Comparison of ENCODE assay signal across 14 cellular contexts in the genomic region with DNA sequence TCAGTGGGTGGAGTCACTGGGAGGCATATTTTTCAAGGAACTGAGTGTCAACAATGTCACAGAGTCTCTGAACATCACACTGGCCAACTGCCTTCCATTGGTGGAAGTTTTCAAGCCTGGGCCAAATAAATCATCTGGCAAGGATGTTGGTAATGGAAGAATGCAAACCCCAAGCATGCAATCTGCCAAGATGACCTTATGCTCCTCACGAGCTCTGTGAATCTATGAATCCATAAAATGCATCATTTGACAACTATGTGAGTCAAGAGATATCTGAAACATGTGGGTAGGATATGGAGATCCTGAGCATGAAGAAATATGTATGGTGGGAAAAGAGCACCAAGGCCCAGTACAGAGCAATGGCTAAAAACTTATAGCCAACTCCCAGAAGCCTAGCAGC.
DNase-seq lines count a peak whose midpoint lies in the region; ATAC-seq, FAIRE-seq and TF ChIP-seq lines count a peak whose summit lies in the region.
"Had no signal": no experiment of that assay in that cellular context is flagged by ENCODE, and none has a peak within 500 bp of the region (broad histone marks: within the 10 kb centered on the region; RNA-seq: fewer than 3 reads in every experiment).

No MANE protein-coding gene starts in this region.

- H3K27ac ChIP-seq in VCaP (peak overlapping the region; percentile 70; the same call in 1 of the 2 replicates), adrenal gland (no peak overlapping the region)
- H3K27ac ChIP-seq: lower lobe of right lung, WERI-Rb-1 had no signal

- H3K4me1 Mint-ChIP-seq in T-helper 17 cell = peaks cover 4% of the 10 kb centered on the region
- H3K4me1 Mint-ChIP-seq in naive thymus-derived CD8-positive, alpha-beta T cell = no peaks in the 10 kb centered on the region

- no peak for FAIRE-seq in urothelium cell line (lab: Jason Lieb, UNC)
- FAIRE-seq: A204.1 had no signal

- no peaks in the 10 kb centered on the region for H3K4me1 ChIP-seq in adrenal gland (replicated peaks in 1 of 2)
- H3K4me1 ChIP-seq: lower lobe of right lung had no signal

- intact Hi-C loops in left ventricle myocardium superior (cut with micrococcal nuclease) = no loop called here
- intact Hi-C loops in Right ventricle myocardium superior (cut with DNase I) = no loop called here
- intact Hi-C loops in adrenal gland (cut with DNase I) = no loop called here

- DNase-seq in left ventricle myocardium superior = no peak
- DNase-seq in Right ventricle myocardium superior = no peak
- DNase-seq in foreskin fibroblast = peak; percentile 50 to 81
- peak; percentile 26 for DNase-seq in urothelium cell line (ENCODE audit: low spot score)
- DNase-seq in T-helper 17 cell = no peak
- no peak for DNase-seq in adrenal gland
- DNase-seq in naive thymus-derived CD8-positive, alpha-beta T cell = no peak
- DNase-seq: DMS 273 treated with DMSO at 0.1 percent for 48 hours; effector CD8-positive, alpha-beta T cell; hypothalamus; lower lobe of right lung; WERI-Rb-1 had no signal

- no peaks in the 10 kb centered on the region for H3K27me3 ChIP-seq in adrenal gland

- H3K9me3 ChIP-seq in T-helper 17 cell (ENCODE audit: control insufficient read depth, low read length, poor library complexity, severe bottlenecking) (no peaks in the 10 kb centered on the region), adrenal gland (replicated peaks in 1 of 3) (peaks cover 0 to 8% (median 0%) of the 10 kb centered on the region in 3 donors)
- H3K9me3 ChIP-seq: lower lobe of right lung had no signal

- TF ChIP-seq CTCF in VCaP (conservative IDR thresholded peaks at IDR 0.05) (no peak), foreskin fibroblast (IDR thresholded peaks at IDR 0.05; ENCODE audit: low read depth, low read length) (no peak), adrenal gland (IDR thresholded peaks at IDR 0.05) (no peak)

- no peak overlapping the region for H3K27ac Mint-ChIP-seq in T-helper 17 cell
- no peak overlapping the region for H3K27ac Mint-ChIP-seq in naive thymus-derived CD8-positive, alpha-beta T cell

- H3K4me3 ChIP-seq in foreskin fibroblast (ENCODE audit: low read depth in 1 of 2, low read length in 2 of 2) = no peak overlapping the region
- no peak overlapping the region for H3K4me3 ChIP-seq in adrenal gland
- H3K4me3 ChIP-seq: lower lobe of right lung had no signal

- peaks cover 0 to 17% (median 8%) of the 10 kb centered on the region in 9 donors for H3K9me3 Mint-ChIP-seq in naive thymus-derived CD8-positive, alpha-beta T cell

- ATAC-seq in left ventricle myocardium superior (peak; percentile 10), Right ventricle myocardium superior (ENCODE audit: poor library complexity) (no peak), T-helper 17 cell (no peak)
- no peak for ATAC-seq in naive thymus-derived CD8-positive, alpha-beta T cell
- ATAC-seq: lower lobe of right lung had no signal

- no peaks in the 10 kb centered on the region for H3K36me3 ChIP-seq in adrenal gland (replicated peaks in 1 of 2)
- H3K36me3 ChIP-seq: lower lobe of right lung, WERI-Rb-1 had no signal

- no peak for TF ChIP-seq POLR2A in adrenal gland (IDR thresholded peaks at IDR 0.05)

- WGBS in adrenal gland, 4 donors = 53 to 78% (median 62%) methylated on average over 1 of the region's 1 CpG

- no peak overlapping the region for H3K4me3 Mint-ChIP-seq in T-helper 17 cell
- H3K4me3 Mint-ChIP-seq in naive thymus-derived CD8-positive, alpha-beta T cell = no peak overlapping the region

- POLR2A ChIA-PET in naive thymus-derived CD8-positive, alpha-beta T cell (lab: Charles Lee) = no interaction called here

- no peaks in the 10 kb centered on the region for H3K27me3 Mint-ChIP-seq in T-helper 17 cell
- H3K27me3 Mint-ChIP-seq in naive thymus-derived CD8-positive, alpha-beta T cell = peaks cover 0 to 20% (median 5%) of the 10 kb centered on the region in 5 donors

- H3K36me3 Mint-ChIP-seq in T-helper 17 cell (ENCODE audit: low read depth) = no peaks in the 10 kb centered on the region
- H3K36me3 Mint-ChIP-seq in naive thymus-derived CD8-positive, alpha-beta T cell = no peaks in the 10 kb centered on the region

Comparison
In these comparisons a context has a peak if more than half of its experiments do, and no peak if none do; other contexts are left out.
1. DNase-seq: peak in foreskin fibroblast (2 of 2) and urothelium cell line (single experiment); none in left ventricle myocardium superior (single experiment), Right ventricle myocardium superior (single experiment), T-helper 17 cell (0 of 3), adrenal gland (0 of 7) and naive thymus-derived CD8-positive, alpha-beta T cell (0 of 10).